25 cellular contexts compared by ENCODE assay signal in genomic region chr2:176734868-176735267, GRCh38.
DNase-seq lines count a peak whose midpoint lies in the region; ATAC-seq, FAIRE-seq and TF ChIP-seq lines count a peak whose summit lies in the region.
"Had no signal": no experiment of that assay in that cellular context is flagged by ENCODE, and none has a peak within 500 bp of the region (broad histone marks: within the 10 kb centered on the region; RNA-seq: fewer than 3 reads in every experiment).

No MANE protein-coding gene starts in this region.

- DNase-seq in GM12865 (ENCODE audit: low read depth) (peak; percentile 14), OCI-LY7 (ENCODE audit: low spot score) (no peak), K562 (ENCODE audit: extremely low read depth in 1 of 4, low spot score in 3 of 4) (no peak), Right ventricle myocardium superior (no peak), G401 (ENCODE audit: low spot score) (no peak)
- DNase-seq in stimulated activated naive CD8-positive, alpha-beta T cell treated with anti-CD3 and anti-CD28 coated beads, Interleukin-15, Interleukin-2, amounts not matched to agents 100 U/mL and 50 U/mL, for 24 hours: no peak
- DNase-seq: 8988T; ACHN; BE2C; C1 segment of cervical spinal cord; CD4-positive, alpha-beta memory T cell; CD4-positive, CD25-positive, alpha-beta regulatory T cell; CD8-positive, alpha-beta memory T cell; COR-L47; DMS 273 treated with DMSO at 0.1 percent for 48 hours; DMS153; DMS79; DND-41; EL; GF-D8 had no signal

- no peaks in the 10 kb centered on the region for H4K20me1 ChIP-seq in OCI-LY7 (ENCODE audit: insufficient read depth, low read length)
- no peaks in the 10 kb centered on the region for H4K20me1 ChIP-seq in K562 (replicated peaks; ENCODE audit: control insufficient read depth, insufficient read depth, low read length)
- H4K20me1 ChIP-seq: BLaER1 had no signal

- intact Hi-C loops in OCI-LY7 (cut with micrococcal nuclease; ENCODE audit: unreplicated experiment) (no loop called here), K562 (cut with micrococcal nuclease) (no loop called here), Right ventricle myocardium superior (cut with DNase I) (no loop called here)

- no peaks in the 10 kb centered on the region; the same call in 1 of the 2 replicates for H3K36me3 ChIP-seq in OCI-LY7 (ENCODE audit: insufficient read depth, low read length)
- no peaks in the 10 kb centered on the region for H3K36me3 ChIP-seq in K562 (ENCODE audit: control insufficient read depth, insufficient read depth, low read length)
- H3K36me3 ChIP-seq: BE2C, BLaER1 had no signal

- FAIRE-seq in K562 (lab: Jason Lieb, UNC): peak; percentile 26
- FAIRE-seq: A204.1, G401.6 had no signal

- TF ChIP-seq CTCF in GM12865 (IDR thresholded peaks at IDR 0.05; ENCODE audit: insufficient read depth, low read depth, low read length, missing control alignments) (no peak), OCI-LY7 (conservative IDR thresholded peaks at IDR 0.05; ENCODE audit: low read length) (no peak), K562 (IDR thresholded peaks at IDR 0.05 in 2 of 3, conservative IDR thresholded peaks at IDR 0.05 in 1 of 3; ENCODE audit: insufficient read depth in 2 of 3, low read depth in 1 of 3, low read length in 3 of 3) (no peak)

- ATAC-seq in GM18868 (IDR thresholded peaks at IDR 0.05; ENCODE audit: unreplicated experiment) (peak; percentile 38), K562 (no peak), Right ventricle myocardium superior (ENCODE audit: poor library complexity) (no peak), GM21360 (IDR thresholded peaks at IDR 0.05; ENCODE audit: unreplicated experiment) (no peak)
- ATAC-seq in stimulated activated naive CD8-positive, alpha-beta T cell treated with anti-CD3 and anti-CD28 coated beads, Interleukin-15, Interleukin-2, amounts not matched to agents 100 U/mL and 50 U/mL, for 24 hours: no peak

- no peak for TF ChIP-seq RAD21 in K562 (CRISPR knock-in tag; conservative IDR thresholded peaks at IDR 0.05 in 1 of 2, IDR thresholded peaks at IDR 0.05 in 1 of 2)

- H3K4me1 ChIP-seq in OCI-LY7 (ENCODE audit: insufficient read depth, low read length, poor library complexity, severe bottlenecking): no peaks in the 10 kb centered on the region
- H3K4me1 ChIP-seq in K562 (replicated peaks in 1 of 2; ENCODE audit: control insufficient read depth in 2 of 2, insufficient read depth in 2 of 2, low read length in 2 of 2): no peaks in the 10 kb centered on the region
- H3K4me1 ChIP-seq: BE2C, BLaER1 had no signal

- no peaks in the 10 kb centered on the region; a peak in 1 of 5 replicates for H3K27me3 ChIP-seq in K562 (ENCODE audit: control insufficient read depth in 2 of 2, insufficient read depth in 2 of 2, low read length in 2 of 2)
- H3K27me3 ChIP-seq: BE2C, BLaER1 had no signal

- POLR2A ChIA-PET in OCI-LY7 (lab: Charles Lee) (interaction anchor here (0.6 kb wide), 1 partner anchor 84 kb away, joined by 3 read pairs; no protein-coding TSS in a partner anchor), K562 (lab: Yijun Ruan, JAX) (interaction anchor here (0.6 kb wide), 1 partner anchor 58 kb away, joined by 3 read pairs; no protein-coding TSS in a partner anchor)

- no peaks in the 10 kb centered on the region for H3K9me1 ChIP-seq in K562 (ENCODE audit: control insufficient read depth, insufficient read depth, low read length)

- H3K9me2 ChIP-seq in OCI-LY7 (ENCODE audit: insufficient read depth, low read length): no peaks in the 10 kb centered on the region

- H3K4me2 ChIP-seq in OCI-LY7 (ENCODE audit: low read length) (no peak overlapping the region), K562 (ENCODE audit: insufficient read depth, low read length) (no peak overlapping the region)
- H3K4me2 ChIP-seq: BLaER1 had no signal

- CTCF ChIA-PET in OCI-LY7 (lab: Charles Lee; ENCODE audit: unreplicated experiment): no interaction called here
- CTCF ChIA-PET in K562 (lab: Yijun Ruan, JAX; ENCODE audit: low intra/inter-chr PET ratio): no interaction called here

- no peak for TF ChIP-seq EP300 in K562 (IDR thresholded peaks at IDR 0.05; ENCODE audit: low read length)

- H3K27ac ChIP-seq in OCI-LY7 (ENCODE audit: low read depth, low read length, poor library complexity, severe bottlenecking) (no peak overlapping the region), K562 (ENCODE audit: extremely low read depth, low read depth, low read length) (no peak overlapping the region)
- H3K27ac ChIP-seq: BLaER1 had no signal

- no peak overlapping the region for H3K4me3 ChIP-seq in GM12865 (ENCODE audit: low read depth, low read length)
- no peak overlapping the region for H3K4me3 ChIP-seq in OCI-LY7 (ENCODE audit: low read depth, low read length, poor library complexity, severe bottlenecking)
- no peak overlapping the region for H3K4me3 ChIP-seq in K562
- H3K4me3 ChIP-seq: BLaER1 had no signal

- H3K9me3 ChIP-seq in OCI-LY7 (ENCODE audit: low read length) (0 out of 2 replicates have a peak, but pooled peaks cover 8% of the 10 kb centered on the region), K562 (replicated peaks; ENCODE audit: control insufficient read depth, insufficient read depth, low read depth, low read length) (no peaks in the 10 kb centered on the region)
- H3K9me3 ChIP-seq: BE2C, BLaER1 had no signal

- in situ Hi-C loops in K562 (cut with MboI): no loop called here
- in situ Hi-C loops in G401 (cut with HindIII; ENCODE audit: low sequenced_read_pairs): no loop called here

- H3K79me2 ChIP-seq in OCI-LY7 (ENCODE audit: insufficient read depth, low read depth, low read length) (no peaks in the 10 kb centered on the region), K562 (ENCODE audit: control insufficient read depth, insufficient read depth, low read length) (no peaks in the 10 kb centered on the region)

- H2AFZ ChIP-seq in OCI-LY7 (ENCODE audit: low read length) (peak overlapping the region; percentile 29; the same call in 1 of the 2 replicates), K562 (ENCODE audit: low read depth, low read length) (no peak overlapping the region)

- H3K9ac ChIP-seq in K562 (ENCODE audit: insufficient read depth in 1 of 2, low read depth in 2 of 2, low read length in 2 of 2): no peak overlapping the region
- H3K9ac ChIP-seq: BLaER1 had no signal

- BruUV-seq in OCI-LY7 (replicated peaks; lab: Mats Ljungman, UMichigan) (no TSS peak), K562 (replicated peaks; lab: Mats Ljungman, UMichigan) (no TSS peak)

- TF ChIP-seq POLR2A in K562 (conservative IDR thresholded peaks at IDR 0.05): no peak

- WGBS in K562 (ENCODE audit: insufficient coverage, low coverage, missing lambda C conversion rate): 0% methylated on average over 5 of the region's 5 CpGs

TF ChIP-seq in K562, 482 proteins besides CTCF, POLR2A, EP300 and RAD21:
- no peak for TF ChIP-seq FOXJ3 (CRISPR knock-in tag; IDR thresholded peaks at IDR 0.05)
- no peak for TF ChIP-seq ZFP36 (IDR thresholded peaks at IDR 0.05; ENCODE audit: low read depth, low read length, partially characterized antibody)
- no peak for TF ChIP-seq SIN3A (IDR thresholded peaks at IDR 0.05; ENCODE audit: borderline replicate concordance in 2 of 2, control insufficient read depth in 1 of 2, low read depth in 2 of 2, low read length in 2 of 2)
- no peak for TF ChIP-seq TGIF2 (CRISPR knock-in tag; IDR thresholded peaks at IDR 0.05)
- no peak for TF ChIP-seq CBX1 (IDR thresholded peaks at IDR 0.05; ENCODE audit: low read depth)
- TF ChIP-seq ZNF280B (CRISPR knock-in tag; IDR thresholded peaks at IDR 0.05): no peak
- TF ChIP-seq CBFA2T3 (IDR thresholded peaks at IDR 0.05): no peak
- TF ChIP-seq HEY1 (CRISPR knock-in tag; IDR thresholded peaks at IDR 0.05; ENCODE audit: borderline replicate concordance): no peak
- no peak for TF ChIP-seq SUPT5H (IDR thresholded peaks at IDR 0.05)
- no peak for TF ChIP-seq POLR3A (IDR thresholded peaks at IDR 0.05; ENCODE audit: borderline replicate concordance, extremely low read depth, insufficient read depth, insufficient read length)
- no peak for TF ChIP-seq PREB (CRISPR knock-in tag; IDR thresholded peaks at IDR 0.05)
